ENCODE assay signal across 9 cellular contexts in genomic region chr1:165632491-165632890, GRCh38. TPM values are rescaled to one million over a fixed set of nuclear protein-coding genes. Genes with fewer than 3 reads are reported as not detected.
DNase-seq lines count a peak whose midpoint lies in the region; ATAC-seq and TF ChIP-seq lines count a peak whose summit lies in the region.
"Had no signal": no experiment of that assay in that cellular context is flagged by ENCODE, and none has a peak within 500 bp of the region (broad histone marks: within the 10 kb centered on the region; RNA-seq: fewer than 3 reads in every experiment).

No MANE protein-coding gene starts in this region.

- DNase-seq in H7 = no peak
- no peak for DNase-seq in hepatocyte (ENCODE audit: low spot score)
- no peak for DNase-seq in stimulated activated naive CD8-positive, alpha-beta T cell treated with anti-CD3 and anti-CD28 coated beads, Interleukin-15, Interleukin-2, amounts not matched to agents 100 U/mL and 50 U/mL, for 24 hours
- DNase-seq in progenitor cell of endocrine pancreas (ENCODE audit: low spot score, unreplicated experiment) = no peak

- H3K4me3 Mint-ChIP-seq in progenitor cell of endocrine pancreas (ENCODE audit: low read depth) = no peak overlapping the region

- H3K27ac Mint-ChIP-seq in progenitor cell of endocrine pancreas = no peak overlapping the region
- H3K27ac Mint-ChIP-seq: natural killer cell treated with Interleukin-12 subunit alpha and Interleukin-12 subunit beta and Interleukin-15 and Interleukin-18, amount 100 ng/mL, for 72 hours had no signal

- peak overlapping the region; percentile 87; the same call in 1 of the 2 replicates for H3K4me3 ChIP-seq in H7 (ENCODE audit: insufficient read depth, low read depth, low read length)
- peak overlapping the region; percentile 80 for H3K4me3 ChIP-seq in hepatocyte
- H3K4me3 ChIP-seq in skin epidermis = peak overlapping the region; percentile 58 to 86 (median 74)

- no peak for ATAC-seq in stimulated activated naive CD8-positive, alpha-beta T cell treated with anti-CD3 and anti-CD28 coated beads, Interleukin-15, Interleukin-2, amounts not matched to agents 100 U/mL and 50 U/mL, for 24 hours
- ATAC-seq in GM18511 (IDR thresholded peaks at IDR 0.05; ENCODE audit: unreplicated experiment) (no peak), HG02870 (IDR thresholded peaks at IDR 0.05; ENCODE audit: unreplicated experiment) (no peak)

- H3K27me3 ChIP-seq in H7 (ENCODE audit: control insufficient read depth, insufficient read depth, low read length) = no peaks in the 10 kb centered on the region; the same call in 1 of the 2 replicates
- H3K27me3 ChIP-seq in hepatocyte = no peaks in the 10 kb centered on the region

- TF ChIP-seq CTCF in VCaP (conservative IDR thresholded peaks at IDR 0.05) (no peak), hepatocyte (IDR thresholded peaks at IDR 0.05; ENCODE audit: poor library complexity) (no peak), progenitor cell of endocrine pancreas (IDR thresholded peaks at IDR 0.05; ENCODE audit: unreplicated experiment) (no peak)

- H3K79me2 ChIP-seq in hepatocyte = peaks cover 52% of the 10 kb centered on the region

- peak overlapping the region; percentile 93 for H3K27ac ChIP-seq in VCaP
- peak overlapping the region; percentile 90 for H3K27ac ChIP-seq in hepatocyte
- peak overlapping the region in 19 of 21 experiments; percentile 73 to 91 (median 86) for H3K27ac ChIP-seq in skin epidermis

- H3K4me1 ChIP-seq in hepatocyte (ENCODE audit: insufficient read depth) = peaks cover 36% of the 10 kb centered on the region

- peak overlapping the region; percentile 83 for H3K4me2 ChIP-seq in hepatocyte

- no peaks in the 10 kb centered on the region for H3K9me2 ChIP-seq in hepatocyte (replicated peaks; ENCODE audit: insufficient read depth)

- peaks cover 1% of the 10 kb centered on the region; the same call in 1 of the 2 replicates for H3K36me3 ChIP-seq in H7 (replicated peaks; ENCODE audit: control insufficient read depth, insufficient read depth, low read length)
- H3K36me3 ChIP-seq in hepatocyte (replicated peaks; ENCODE audit: insufficient read depth, low read depth) = no peaks in the 10 kb centered on the region

- no peak overlapping the region for H2AFZ ChIP-seq in hepatocyte

- no peaks in the 10 kb centered on the region for H3K9me3 ChIP-seq in hepatocyte (ENCODE audit: low read depth)

- H3K4me1 Mint-ChIP-seq in progenitor cell of endocrine pancreas (ENCODE audit: low read depth) = peaks cover 32% of the 10 kb centered on the region

- H3K9me3 Mint-ChIP-seq in progenitor cell of endocrine pancreas (ENCODE audit: low read depth) = no peaks in the 10 kb centered on the region
- H3K9me3 Mint-ChIP-seq: natural killer cell treated with Interleukin-12 subunit alpha and Interleukin-12 subunit beta and Interleukin-15 and Interleukin-18, amount 100 ng/mL, for 72 hours had no signal

- peaks cover 23% of the 10 kb centered on the region for H4K20me1 ChIP-seq in hepatocyte (ENCODE audit: insufficient read depth, poor library complexity, severe bottlenecking)

- peaks cover 2% of the 10 kb centered on the region for H3K36me3 Mint-ChIP-seq in progenitor cell of endocrine pancreas (ENCODE audit: insufficient read depth)
- H3K36me3 Mint-ChIP-seq: natural killer cell treated with Interleukin-12 subunit alpha and Interleukin-12 subunit beta and Interleukin-15 and Interleukin-18, amount 100 ng/mL, for 72 hours had no signal

- 42% methylated on average over 7 of the region's 7 CpGs for WGBS in hepatocyte (ENCODE audit: low lambda C conversion rate, missing lambda C conversion rate)

- no peaks in the 10 kb centered on the region for H3K27me3 Mint-ChIP-seq in progenitor cell of endocrine pancreas

RNA-seq across cellular contexts. Expression of gene MGST3, which starts 1.5 kb away (rescaled TPM):
- 235 and 280 TPM in 2 replicates for total RNA-seq in H7 (2014; rRNA removed; shearing (Covaris generic))
- 188 and 206 TPM in 2 replicates for total RNA-seq in hepatocyte
- polyA plus RNA-seq in hepatocyte = 470 and 478 TPM in 2 replicates
- 128 and 136 TPM in 2 replicates for total RNA-seq in progenitor cell of endocrine pancreas
